In genomic region chr6:164039954-164040375, GRCh38 we compare ENCODE assay signal across 8 cellular contexts.
DNase-seq lines count a peak whose midpoint lies in the region; ATAC-seq and TF ChIP-seq lines count a peak whose summit lies in the region.

No MANE protein-coding gene starts in this region.

- H3K4me1 Mint-ChIP-seq in nephron progenitor cell, result peaks cover 7% of the 10 kb centered on the region

- H3K27me3 Mint-ChIP-seq in nephron progenitor cell (ENCODE audit: low read depth, poor library complexity), result no peaks in the 10 kb centered on the region

- ATAC-seq in HG03378 (IDR thresholded peaks at IDR 0.05; ENCODE audit: unreplicated experiment), result no peak

- no peaks in the 10 kb centered on the region for H3K36me3 ChIP-seq in parathyroid adenoma (ENCODE audit: control insufficient read depth, insufficient read depth, low read length)

- no peaks in the 10 kb centered on the region for H3K4me1 ChIP-seq in parathyroid adenoma

- no peak overlapping the region for H3K4me3 Mint-ChIP-seq in nephron progenitor cell

- H2AFZ ChIP-seq in parathyroid adenoma, result peak overlapping the region; percentile 65

- H3K9ac ChIP-seq in parathyroid adenoma, result no peak overlapping the region

- H3K27ac ChIP-seq in parathyroid adenoma, result no peak overlapping the region

- H3K27ac Mint-ChIP-seq in nephron progenitor cell, result no peak overlapping the region

- no peak overlapping the region for H3K4me3 ChIP-seq in parathyroid adenoma (ENCODE audit: low read depth, low read length)

- no peaks in the 10 kb centered on the region for H3K9me3 ChIP-seq in parathyroid adenoma (ENCODE audit: control insufficient read depth, low read length)

- TF ChIP-seq CTCF in parathyroid adenoma (IDR thresholded peaks at IDR 0.05), result peak; percentile 60
- no peak for TF ChIP-seq CTCF in nephron progenitor cell (IDR thresholded peaks at IDR 0.05)

- peak; percentile 81 for DNase-seq in DMS114 treated with DMSO at 0.1 percent for 48 hours (lab: John Stamatoyannopoulos, UW; ENCODE audit: unreplicated experiment)
- peak; percentile 50 for DNase-seq in T follicular helper cell (ENCODE audit: low read depth)
- DNase-seq in central memory CD4-positive, alpha-beta T cell, result peak; percentile 59
- no peak for DNase-seq in HT-29 (ENCODE audit: low spot score)
- no peak for DNase-seq in D341Med (ENCODE audit: low spot score)
- no peak for DNase-seq in nephron progenitor cell

- H3K79me2 ChIP-seq in parathyroid adenoma, result no peaks in the 10 kb centered on the region

- peaks cover 19% of the 10 kb centered on the region for H3K9me3 Mint-ChIP-seq in nephron progenitor cell

- no peaks in the 10 kb centered on the region for H3K27me3 ChIP-seq in parathyroid adenoma (ENCODE audit: control insufficient read depth, insufficient read depth, low read length)

- H3K36me3 Mint-ChIP-seq in nephron progenitor cell (ENCODE audit: low read depth), result no peaks in the 10 kb centered on the region

- H3K4me2 ChIP-seq in parathyroid adenoma (ENCODE audit: low read length), result no peak overlapping the region

Comparison
In these comparisons a context has a peak if more than half of its experiments do, and no peak if none do; other contexts are left out.
1. DNase-seq: peak in DMS114 treated with DMSO at 0.1 percent for 48 hours (single experiment), T follicular helper cell (single experiment) and central memory CD4-positive, alpha-beta T cell (single experiment); none in HT-29 (single experiment), D341Med (single experiment) and nephron progenitor cell (single experiment).